Comparison of ENCODE assay signal across 25 cellular contexts in the genomic region with DNA sequence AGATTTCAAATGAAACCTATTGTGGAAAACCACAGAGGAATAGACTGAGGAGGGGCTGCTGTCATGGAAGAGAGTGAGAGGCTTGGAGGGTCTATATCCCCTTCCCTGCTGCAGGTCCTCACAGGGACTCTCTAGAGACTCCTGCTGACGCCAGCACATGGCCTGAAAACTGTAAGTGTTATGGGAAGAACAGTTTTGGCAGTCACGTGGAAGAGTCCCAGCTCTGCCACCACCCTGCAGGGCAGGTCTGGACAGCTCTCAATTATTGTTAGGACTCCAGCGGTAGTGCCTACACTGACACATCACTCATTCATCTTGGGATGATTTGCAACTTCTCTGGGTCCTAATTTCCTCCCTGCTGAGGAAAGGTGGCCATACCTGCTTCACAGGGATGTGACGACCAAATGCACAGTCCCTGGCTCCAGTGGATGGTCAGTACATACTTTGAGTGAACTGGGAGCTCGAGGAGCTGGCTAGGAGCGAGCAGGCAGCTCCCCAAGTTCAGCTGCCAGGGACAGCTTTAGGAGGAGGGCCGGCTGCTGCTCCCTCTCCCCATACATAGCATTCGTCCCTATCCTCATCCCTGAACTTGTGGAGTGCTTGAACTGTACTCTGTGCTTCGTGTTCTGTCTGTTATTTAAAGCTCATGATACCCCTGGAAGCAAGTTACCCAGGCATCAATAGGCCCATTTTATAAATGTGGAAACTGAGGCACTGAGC. TPM values are rescaled to one million over a fixed set of nuclear protein-coding genes. Genes with fewer than 3 reads are reported as not detected.
DNase-seq lines count a peak whose midpoint lies in the region; ATAC-seq, FAIRE-seq and TF ChIP-seq lines count a peak whose summit lies in the region.
"Had no signal": no experiment of that assay in that cellular context is flagged by ENCODE, and none has a peak within 500 bp of the region (broad histone marks: within the 10 kb centered on the region; RNA-seq: fewer than 3 reads in every experiment).

No MANE protein-coding gene starts in this region.

- no peak for TF ChIP-seq RAD21 in HCT116 (IDR thresholded peaks at IDR 0.05; ENCODE audit: low read depth)

- H3K4me1 ChIP-seq in HCT116 (ENCODE audit: control insufficient read depth in 1 of 2, insufficient read depth in 2 of 2, low read length in 2 of 2) (peaks cover 0 to 12% of the 10 kb centered on the region in 2 experiments; a peak in 1 of 4 replicates), keratinocyte (ENCODE audit: control insufficient read depth, extremely low read depth, insufficient read depth, low read length) (peaks cover 14% of the 10 kb centered on the region), aorta (ENCODE audit: control insufficient read depth in 1 of 2, insufficient read depth in 2 of 2, low read length in 2 of 2) (no peaks in the 10 kb centered on the region)
- H3K4me1 ChIP-seq: testis had no signal

- in situ Hi-C loops in T47D (cut with HindIII; ENCODE audit: low pct_unique_long_range_greater_than_20kb, low sequenced_read_pairs): no loop called here

- dilution Hi-C loops in keratinocyte (cut with MboI; ENCODE audit: extremely low pct_ligation_motif_present, low sequenced_read_pairs): no loop called here

- H3K79me2 ChIP-seq in HCT116 (ENCODE audit: insufficient read depth, low read length) (no peaks in the 10 kb centered on the region), keratinocyte (ENCODE audit: control insufficient read depth, insufficient read depth, low read length) (no peaks in the 10 kb centered on the region)

- H3K27me3 ChIP-seq in HCT116 (ENCODE audit: insufficient read depth, low read length) (peaks cover 22% of the 10 kb centered on the region), keratinocyte (ENCODE audit: control insufficient read depth, extremely low read depth, insufficient read depth, low read length) (no peaks in the 10 kb centered on the region), aorta (ENCODE audit: control insufficient read depth in 1 of 2, insufficient read depth in 2 of 2, low read length in 1 of 2) (no peaks in the 10 kb centered on the region)
- H3K27me3 ChIP-seq: testis had no signal

- H3K9me1 ChIP-seq in keratinocyte (ENCODE audit: control insufficient read depth, extremely low read depth, insufficient read depth, low read length): peaks cover 3% of the 10 kb centered on the region

- H4K20me1 ChIP-seq in HCT116 (ENCODE audit: insufficient read depth): no peaks in the 10 kb centered on the region
- no peaks in the 10 kb centered on the region for H4K20me1 ChIP-seq in keratinocyte (ENCODE audit: control insufficient read depth, extremely low read depth, insufficient read depth, low read length)

- no peak for TF ChIP-seq POLR2A in HCT116 (IDR thresholded peaks at IDR 0.05; ENCODE audit: borderline replicate concordance, extremely low read depth, insufficient read depth, insufficient read length)

- peak; percentile 82 for ATAC-seq in HCT116
- no peak for ATAC-seq in aorta (ENCODE audit: low FRiP score)

- H3K9ac ChIP-seq in HCT116 (ENCODE audit: low read length) (no peak overlapping the region), keratinocyte (ENCODE audit: control insufficient read depth, extremely low read depth, insufficient read depth, low read length) (no peak overlapping the region)

- H3K9me3 ChIP-seq in HCT116 (ENCODE audit: control insufficient read depth in 1 of 2, insufficient read depth in 1 of 2, low read depth in 1 of 2, low read length in 2 of 2): no peaks in the 10 kb centered on the region
- H3K9me3 ChIP-seq in keratinocyte (ENCODE audit: control insufficient read depth, low read depth, low read length): no peaks in the 10 kb centered on the region
- H3K9me3 ChIP-seq in aorta (ENCODE audit: control insufficient read depth, low read length): no peaks in the 10 kb centered on the region
- H3K9me3 ChIP-seq: testis had no signal

- FAIRE-seq in keratinocyte (lab: Jason Lieb, UNC): peak; percentile 99

- RAD21 ChIA-PET in HCT116 (lab: Charles Lee; ENCODE audit: low non-redundant PET in 1 of 2, low total read pairs in 2 of 2, uncharacterized antibody in 2 of 2, unreplicated experiment in 2 of 2): no interaction called here

- intact Hi-C loops in HCT116 (cut with micrococcal nuclease) (no loop called here), aorta (cut with DNase I) (no loop called here)

- no peaks in the 10 kb centered on the region for H3K9me2 ChIP-seq in HCT116 (ENCODE audit: insufficient read depth)

- POLR2A ChIA-PET in HCT116 (lab: Charles Lee): interaction anchor here (1.2 kb wide), 1 partner anchor 11 kb away, joined by 3 read pairs; no protein-coding TSS in a partner anchor

- no TSS peak for BruUV-seq in HCT116 (replicated peaks; lab: Mats Ljungman, UMichigan)

- H3K4me3 ChIP-seq in HCT116 (replicated peaks in 1 of 2; ENCODE audit: low read depth in 1 of 2, low read length in 2 of 2): no peak overlapping the region
- peak overlapping the region in 1 of 3 experiments; percentile 15 for H3K4me3 ChIP-seq in keratinocyte (ENCODE audit: control insufficient read depth in 2 of 3, extremely low read depth in 1 of 3, insufficient read depth in 2 of 3, low read depth in 1 of 3, low read length in 3 of 3)
- no peak overlapping the region for H3K4me3 ChIP-seq in aorta (ENCODE audit: low read length in 2 of 2)
- H3K4me3 ChIP-seq: testis had no signal

- TF ChIP-seq CTCF in HCT116 (IDR thresholded peaks at IDR 0.05 in 2 of 3, conservative IDR thresholded peaks at IDR 0.05 in 1 of 3; ENCODE audit: borderline replicate concordance in 1 of 3, insufficient read depth in 1 of 3, low read depth in 2 of 3, low read length in 2 of 3) (no peak), keratinocyte (optimal IDR thresholded peaks at IDR 0.05 in 1 of 3, IDR thresholded peaks at IDR 0.05 in 1 of 3, conservative IDR thresholded peaks at IDR 0.05 in 1 of 3; ENCODE audit: extremely low read depth in 1 of 3, insufficient read depth in 2 of 3, low read length in 3 of 3) (no peak)

- no peak overlapping the region for H2AFZ ChIP-seq in HCT116 (ENCODE audit: low read depth, low read length, poor library complexity, severe bottlenecking)
- H2AFZ ChIP-seq in keratinocyte (ENCODE audit: control insufficient read depth, low read length): peak overlapping the region; percentile 94

- CTCF ChIA-PET in HCT116 (lab: Charles Lee): no interaction called here

- 38 to 47% methylated on average over 9 of the region's 9 CpGs for WGBS in aorta, 2 donors

- H3K27ac ChIP-seq in HCT116 (ENCODE audit: low read depth, low read length): no peak overlapping the region
- H3K27ac ChIP-seq in keratinocyte (ENCODE audit: control insufficient read depth, insufficient read depth, low read length): no peak overlapping the region
- no peak overlapping the region for H3K27ac ChIP-seq in aorta (ENCODE audit: low read depth in 1 of 2, low read length in 2 of 2)
- H3K27ac ChIP-seq: testis had no signal

- peak; percentile 4 for DNase-seq in HCT116 (ENCODE audit: low read depth, low spot score)
- peak; percentile 3 for DNase-seq in M059J (ENCODE audit: low read depth)
- DNase-seq in T47D (ENCODE audit: low read depth in 1 of 2, low spot score in 1 of 2): peak; percentile 32 to 64
- peak; percentile 52 for DNase-seq in keratinocyte (ENCODE audit: low read depth, low spot score)
- DNase-seq in activated naive CD4-positive, alpha-beta T cell (lab: John Stamatoyannopoulos, UW): no peak
- DNase-seq in NCI-H128 (lab: John Stamatoyannopoulos, UW; ENCODE audit: unreplicated experiment): no peak
- DNase-seq in aorta: no peak
- DNase-seq: activated CD4-positive, alpha-beta T cell treated with anti-CD3 and anti-CD28 coated beads for 4 hours; activated naive CD4-positive, alpha-beta T cell treated with anti-CD3 and anti-CD28 coated beads, Interleukin-2, amount 50 U/mL, for 16 hours; caudate nucleus; CD4-positive, alpha-beta memory T cell; foreskin melanocyte; naive B cell; NCI-H1048; NCI-H2081 treated with DMSO at 0.1 percent for 48 hours; NCI-H524; occipital lobe; SHP77; stimulated activated CD4-positive, alpha-beta T cell treated with anti-CD3 and anti-CD28 coated beads, Interleukin-2, amount 100 ng/mL, for 48 hours; stimulated activated naive CD4-positive, alpha-beta T cell; testis had no signal

- no peak overlapping the region for H3K4me2 ChIP-seq in HCT116 (ENCODE audit: low read length)
- H3K4me2 ChIP-seq in keratinocyte (ENCODE audit: control insufficient read depth, extremely low read depth, insufficient read depth, low read depth, low read length): peak overlapping the region; percentile 67

- H3K36me3 ChIP-seq in HCT116 (ENCODE audit: control insufficient read depth in 1 of 2, insufficient read depth in 2 of 2, low read length in 2 of 2) (no peaks in the 10 kb centered on the region), keratinocyte (ENCODE audit: control insufficient read depth in 2 of 2, extremely low read depth in 1 of 2, insufficient read depth in 2 of 2, low read length in 2 of 2) (no peaks in the 10 kb centered on the region), aorta (ENCODE audit: control insufficient read depth in 1 of 2, insufficient read depth in 2 of 2, low read length in 1 of 2) (no peaks in the 10 kb centered on the region)

RNA-seq across cellular contexts. Expression of a gene that starts 49.2 kb away (rescaled TPM):
- total RNA-seq in HCT116 (2021; ENCODE audit: unreplicated experiment): not detected
- not detected in 2 replicates for polyA plus RNA-seq in HCT116 (2012)
- total RNA-seq in M059J (2014; rRNA removed; shearing (Covaris generic)): not detected in 2 replicates
- not detected in 3 replicates for polyA plus RNA-seq in keratinocyte
- polyA plus RNA-seq in keratinocyte (2011; ENCODE audit: low read depth): not detected
- polyA plus RNA-seq in keratinocyte (2011; cell fraction: cytosol; rRNA removed): not detected in 2 replicates
- polyA plus RNA-seq in keratinocyte (2011; cell fraction: nucleus; rRNA removed): not detected in 2 replicates
- 0.06 TPM in 1 of 2 replicates, not detected in the other for polyA plus RNA-seq in keratinocyte (2012; ENCODE audit: low replicate concordance)
- polyA minus RNA-seq in keratinocyte: not detected in 3 replicates
- not detected for polyA minus RNA-seq in keratinocyte (2011; cell fraction: cytosol; rRNA and poly(A)+ RNA removed)
- not detected in 2 replicates for polyA minus RNA-seq in keratinocyte (2011; cell fraction: nucleus; rRNA and poly(A)+ RNA removed)
- under 1 TPM in 1 of 2 donors, not detected in 1; 0.21 TPM for total RNA-seq in aorta
- polyA plus RNA-seq in aorta: under 1 TPM in 1 of 2 donors, not detected in 1; 0.05 TPM
- total RNA-seq: CD4-positive, alpha-beta memory T cell; dermis microvascular lymphatic vessel endothelial cell; HT-29; mesenteric fat pad; renal cortical epithelial cell had no signal
- polyA plus RNA-seq: CD4-positive, alpha-beta memory T cell had no signal

RNA-seq across cellular contexts. Expression of a gene that starts 50.0 kb away (rescaled TPM):
- total RNA-seq in HCT116 (2021; ENCODE audit: unreplicated experiment) (20.0 TPM), aorta (10 to 100 TPM; 19.3 to 21.9 TPM)
- 18.3 and 21.3 TPM in 2 replicates for polyA plus RNA-seq in HCT116 (2012)
- total RNA-seq in M059J (2014; rRNA removed; shearing (Covaris generic)): 40.4 and 50.0 TPM in 2 replicates
- polyA plus RNA-seq in keratinocyte (29.4 to 36.1 TPM (median 32.0 TPM) in 3 replicates), aorta (100 to 1,000 TPM in 1 of 2 donors, 10 to 100 TPM in 1; 18.2 to 137 TPM)
- polyA plus RNA-seq in keratinocyte (2011; ENCODE audit: low read depth): 6.0 TPM
- polyA plus RNA-seq in keratinocyte (2011; cell fraction: cytosol; rRNA removed): 24.5 and 28.3 TPM in 2 replicates
- 29.0 and 33.6 TPM in 2 replicates for polyA plus RNA-seq in keratinocyte (2011; cell fraction: nucleus; rRNA removed)
- polyA plus RNA-seq in keratinocyte (2012; ENCODE audit: low replicate concordance): 19.4 and 41.0 TPM in 2 replicates
- polyA minus RNA-seq in keratinocyte: 43.7 to 57.4 TPM (median 49.2 TPM) in 3 replicates
- polyA minus RNA-seq in keratinocyte (2011; cell fraction: cytosol; rRNA and poly(A)+ RNA removed): 31.1 TPM
- 14.5 and 18.1 TPM in 2 replicates for polyA minus RNA-seq in keratinocyte (2011; cell fraction: nucleus; rRNA and poly(A)+ RNA removed)

Comparison
In these comparisons a context has a peak if more than half of its experiments do, and no peak if none do; other contexts are left out.
1. DNase-seq: peak in HCT116 (single experiment), M059J (single experiment), T47D (2 of 2) and keratinocyte (single experiment); none in activated naive CD4-positive, alpha-beta T cell (0 of 4), NCI-H128 (single experiment) and aorta (0 of 2).